Comparison of ENCODE assay signal across 30 cellular contexts in the genomic region with DNA sequence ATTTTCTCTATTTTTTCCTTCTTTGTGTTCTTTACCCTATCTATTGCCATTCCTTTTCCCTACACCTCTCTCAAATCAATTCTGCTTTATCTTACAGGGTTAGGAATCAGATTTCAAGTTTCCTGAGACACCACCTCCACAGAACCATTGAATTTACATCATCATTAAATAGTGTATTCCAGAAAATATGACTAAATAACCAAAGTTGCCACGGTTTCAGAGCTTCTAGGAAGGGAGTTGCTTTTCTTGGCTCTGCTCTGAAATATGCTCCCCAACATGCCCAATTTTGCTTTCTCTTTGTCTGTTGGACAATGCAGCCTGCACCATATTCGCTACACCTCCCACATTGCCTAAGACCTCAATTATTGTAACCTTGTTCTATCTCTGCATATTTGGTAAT.
DNase-seq lines count a peak whose midpoint lies in the region; ATAC-seq, FAIRE-seq and TF ChIP-seq lines count a peak whose summit lies in the region.
"Had no signal": no experiment of that assay in that cellular context is flagged by ENCODE, and none has a peak within 500 bp of the region (broad histone marks: within the 10 kb centered on the region; RNA-seq: fewer than 3 reads in every experiment).

No MANE protein-coding gene starts in this region.

- no peak overlapping the region for H2BK5ac ChIP-seq in mesenchymal stem cell (ENCODE audit: low read depth, low read length, poor library complexity, severe bottlenecking)

- H2AFZ ChIP-seq in mesenchymal stem cell (ENCODE audit: low read depth, low read length) = no peak overlapping the region

- H3K14ac ChIP-seq in mesenchymal stem cell (ENCODE audit: low read length in 2 of 2) = no peak overlapping the region

- H3K4me1 ChIP-seq in adipocyte (ENCODE audit: control insufficient read depth, insufficient read depth, low read length) (peaks cover 20% of the 10 kb centered on the region), mesenchymal stem cell (ENCODE audit: control insufficient read depth, insufficient read depth, low read depth, low read length) (no peaks in the 10 kb centered on the region)
- H3K4me1 ChIP-seq: Caco-2 had no signal

- H3K9me3 ChIP-seq in adipocyte (ENCODE audit: control insufficient read depth, low read length) (peaks cover 20% of the 10 kb centered on the region), mesenchymal stem cell (ENCODE audit: control insufficient read depth, low read length) (peaks cover 10% of the 10 kb centered on the region)
- H3K9me3 ChIP-seq: Caco-2, SK-N-SH had no signal

- no peak overlapping the region for H2AK5ac ChIP-seq in mesenchymal stem cell (ENCODE audit: low read length, severe bottlenecking)

- H2BK12ac ChIP-seq in mesenchymal stem cell (ENCODE audit: low read length in 2 of 2) = no peak overlapping the region

- H2BK120ac ChIP-seq in mesenchymal stem cell (ENCODE audit: low read depth, low read length) = no peak overlapping the region

- no peak overlapping the region for H3K4me2 ChIP-seq in mesenchymal stem cell (ENCODE audit: low read length, poor library complexity, severe bottlenecking)
- H3K4me2 ChIP-seq: SK-N-SH had no signal

- H3K23ac ChIP-seq in mesenchymal stem cell (ENCODE audit: low read length in 2 of 2) = no peak overlapping the region

- 50% methylated on average over 1 of the region's 2 CpGs for WGBS in mesenchymal stem cell

- H3K9ac ChIP-seq in adipocyte (ENCODE audit: low read length) (no peak overlapping the region), mesenchymal stem cell (ENCODE audit: low read length) (peak overlapping the region; percentile 70)
- H3K9ac ChIP-seq: SK-N-SH had no signal

- no peak overlapping the region for H4K91ac ChIP-seq in mesenchymal stem cell (ENCODE audit: low read length)

- H3K4me3 ChIP-seq in adipocyte (ENCODE audit: low read length) (no peak overlapping the region), mesenchymal stem cell (ENCODE audit: insufficient read depth in 1 of 2, low read depth in 1 of 2, low read length in 2 of 2) (no peak overlapping the region)
- H3K4me3 ChIP-seq: K562 had no signal

- H3K27ac ChIP-seq in mesenchymal stem cell (ENCODE audit: low read length, poor library complexity, severe bottlenecking) = no peak overlapping the region
- H3K27ac ChIP-seq: C4-2B, RWPE1 had no signal

- H4K8ac ChIP-seq in mesenchymal stem cell (ENCODE audit: low read length) = no peak overlapping the region

- peaks cover 11% of the 10 kb centered on the region for H3K27me3 ChIP-seq in adipocyte (replicated peaks; ENCODE audit: control insufficient read depth, insufficient read depth, low read length)
- peaks cover 0 to 20% of the 10 kb centered on the region in 2 experiments for H3K27me3 ChIP-seq in mesenchymal stem cell (ENCODE audit: control insufficient read depth in 1 of 2, insufficient read depth in 1 of 2, low read length in 2 of 2)

- no peak for FAIRE-seq in H54 (lab: Jason Lieb, UNC)
- FAIRE-seq: K562, small intestine had no signal

- H2BK15ac ChIP-seq in mesenchymal stem cell (ENCODE audit: low read depth, poor library complexity, severe bottlenecking) = no peak overlapping the region

- H3K36me3 ChIP-seq in adipocyte (ENCODE audit: control insufficient read depth, insufficient read depth, low read length, severe bottlenecking) (no peaks in the 10 kb centered on the region), mesenchymal stem cell (ENCODE audit: control insufficient read depth in 1 of 2, insufficient read depth in 2 of 2, low read depth in 1 of 2, low read length in 2 of 2) (no peaks in the 10 kb centered on the region)

- ATAC-seq in esophagus mucosa (peak; percentile 48), HG02852 (IDR thresholded peaks at IDR 0.05; ENCODE audit: unreplicated experiment) (no peak), GM18861 (IDR thresholded peaks at IDR 0.05; ENCODE audit: unreplicated experiment) (no peak)
- ATAC-seq: activated CD4-positive, alpha-beta T cell treated with anti-CD3 and anti-CD28 coated beads for 36 hours; K562; left ventricle myocardium superior; natural killer cell had no signal

- H3K4ac ChIP-seq in mesenchymal stem cell (ENCODE audit: low read depth in 1 of 2, low read length in 2 of 2) = no peak overlapping the region

- no peak for TF ChIP-seq POLR2A in H54 (IDR thresholded peaks at IDR 0.05; ENCODE audit: low read depth, low read length)

- H3K79me1 ChIP-seq in mesenchymal stem cell (replicated peaks; ENCODE audit: low read length, poor library complexity, severe bottlenecking) = no peaks in the 10 kb centered on the region

- DNase-seq in AG20443 (ENCODE audit: low spot score) = peak; percentile 17
- DNase-seq in adipocyte (ENCODE audit: low read depth) = peak; percentile 39
- no peak for DNase-seq in mesenchymal stem cell
- no peak for DNase-seq in T-helper 9 cell
- no peak for DNase-seq in H54 (ENCODE audit: insufficient read length, low spot score)
- DNase-seq: activated CD4-positive, alpha-beta T cell treated with anti-CD3 and anti-CD28 coated beads for 36 hours; activated CD8-positive, alpha-beta memory T cell treated with anti-CD3 and anti-CD28 coated beads for 24 hours; activated effector memory CD4-positive, alpha-beta T cell treated with Interleukin-2 at 50 U/mL for 16 hours; aorta; Caco-2; cerebellar nuclear complex; DMS79; effector memory CD4-positive, alpha-beta T cell; GF-D8; islet precursor cell; left ventricle myocardium superior; natural killer cell; NCI-H1105 treated with DMSO at 0.1 percent for 48 hours; NCI-H2081; NCI-H345; NCI-H774; SK-N-SH; small intestine; T-helper 2 cell had no signal

- no peak overlapping the region for H3K18ac ChIP-seq in mesenchymal stem cell (ENCODE audit: low read depth in 1 of 2, low read length in 2 of 2)

Comparison
In these comparisons a context has a peak if more than half of its experiments do, and no peak if none do; other contexts are left out.
1. DNase-seq: peak in AG20443 (single experiment) and adipocyte (single experiment); none in mesenchymal stem cell (single experiment), T-helper 9 cell (single experiment) and H54 (single experiment).